19 cellular contexts compared by ENCODE assay signal in genomic region chr10:4217187-4217586, GRCh38.
DNase-seq lines count a peak whose midpoint lies in the region; ATAC-seq and TF ChIP-seq lines count a peak whose summit lies in the region.
"Had no signal": no experiment of that assay in that cellular context is flagged by ENCODE, and none has a peak within 500 bp of the region (broad histone marks: within the 10 kb centered on the region; RNA-seq: fewer than 3 reads in every experiment).

No MANE protein-coding gene starts in this region.

- no peak for TF ChIP-seq EP300 in SK-N-SH (IDR thresholded peaks at IDR 0.05; ENCODE audit: borderline replicate concordance in 1 of 2, low read depth in 1 of 2, low read length in 1 of 2)

- CTCF ChIA-PET in SK-N-SH (lab: Yijun Ruan, JAX): interaction anchor here (0.6 to 1.2 kb wide), 2 partner anchors 26 to 997 kb away, joined by 3 to 5 read pairs; no protein-coding TSS in a partner anchor

- H3K9me3 ChIP-seq in SK-N-SH (no peaks in the 10 kb centered on the region), SK-N-MC (ENCODE audit: low read depth, low read length) (no peaks in the 10 kb centered on the region), stomach smooth muscle (ENCODE audit: control insufficient read depth in 2 of 2, low read length in 2 of 2) (no peaks in the 10 kb centered on the region)

- TF ChIP-seq RAD21 in SK-N-SH (IDR thresholded peaks at IDR 0.05; ENCODE audit: low read length): no peak

- POLR2A ChIA-PET in SK-N-SH (lab: Yijun Ruan, JAX): no interaction called here

- no peaks in the 10 kb centered on the region for H3K27me3 ChIP-seq in SK-N-SH (ENCODE audit: insufficient read depth)
- H3K27me3 ChIP-seq in stomach smooth muscle (ENCODE audit: control insufficient read depth in 1 of 2, insufficient read depth in 2 of 2, low read length in 2 of 2): no peaks in the 10 kb centered on the region

- H3K9ac ChIP-seq in SK-N-SH (no peak overlapping the region), SK-N-MC (ENCODE audit: insufficient read length) (no peak overlapping the region), stomach smooth muscle (ENCODE audit: low read length in 2 of 2) (peak overlapping the region in 1 of 2 donors; percentile 5)

- intact Hi-C loops in left colon (cut with DNase I, micrococcal nuclease): no loop called here

- no peak overlapping the region for H2AFZ ChIP-seq in SK-N-SH (ENCODE audit: low read depth)

- ATAC-seq in SK-N-SH treated with all-trans-retinoic acid at 6 μM for 48 hours (no peak), left colon (peak; percentile 73), HG03045 (IDR thresholded peaks at IDR 0.05; ENCODE audit: unreplicated experiment) (no peak), GM19351 (IDR thresholded peaks at IDR 0.05; ENCODE audit: unreplicated experiment) (no peak)
- ATAC-seq: GM12878 had no signal

- peaks cover 9% of the 10 kb centered on the region for H3F3A ChIP-seq in SK-N-SH (replicated peaks; ENCODE audit: insufficient read depth)

- no peaks in the 10 kb centered on the region for H3K79me2 ChIP-seq in SK-N-SH (ENCODE audit: insufficient read depth)

- H3K36me3 ChIP-seq in SK-N-SH (replicated peaks in 1 of 2; ENCODE audit: control insufficient read depth in 1 of 2, insufficient read depth in 2 of 2, low read length in 1 of 2): no peaks in the 10 kb centered on the region
- H3K36me3 ChIP-seq in SK-N-MC (ENCODE audit: insufficient read depth, low read length): no peaks in the 10 kb centered on the region
- no peaks in the 10 kb centered on the region for H3K36me3 ChIP-seq in stomach smooth muscle (ENCODE audit: control insufficient read depth in 2 of 2, insufficient read depth in 2 of 2, low read length in 2 of 2)

- H3K27ac ChIP-seq in SK-N-SH (ENCODE audit: low read depth in 2 of 2, low read length in 1 of 2) (peak overlapping the region; percentile 22 to 80; a peak in 2 of 4 replicates), SK-N-MC (no peak overlapping the region), stomach smooth muscle (ENCODE audit: low read length) (no peak overlapping the region)
- H3K27ac ChIP-seq: C4-2B had no signal

- H3K9me2 ChIP-seq in SK-N-SH: no peaks in the 10 kb centered on the region

- no peak for TF ChIP-seq CTCF in SK-N-SH (IDR thresholded peaks at IDR 0.05)

- H3K4me1 ChIP-seq in SK-N-SH (ENCODE audit: control insufficient read depth in 1 of 2, insufficient read depth in 2 of 2, low read depth in 1 of 2, low read length in 1 of 2) (peaks cover 17 to 19% of the 10 kb centered on the region in 2 experiments; a peak in 3 of 4 replicates), stomach smooth muscle (ENCODE audit: control insufficient read depth, insufficient read depth, low read length) (peaks cover 10% of the 10 kb centered on the region)

- DNase-seq in SK-N-SH: no peak
- no peak for DNase-seq in SK-N-MC (ENCODE audit: low read depth, low spot score)
- DNase-seq in left colon: no peak
- DNase-seq in DMS153 treated with DMSO at 0.1 percent for 48 hours (lab: John Stamatoyannopoulos, UW; ENCODE audit: unreplicated experiment): no peak
- DNase-seq: DMS79 treated with DMSO at 0.1 percent for 48 hours, HCEC 1CT, KG1, NCI-H1092, NCI-H1436, NCI-H187 treated with DMSO at 0.1 percent for 48 hours, NCI-H2107, NCI-H510A, NCI-H774 had no signal

- 69% methylated on average over 5 of the region's 5 CpGs for WGBS in SK-N-SH (ENCODE audit: low lambda C conversion rate)

- H4K20me1 ChIP-seq in SK-N-SH (ENCODE audit: insufficient read depth): no peaks in the 10 kb centered on the region

- no peak overlapping the region for H3K4me2 ChIP-seq in SK-N-SH

- H3K4me3 ChIP-seq in SK-N-SH (ENCODE audit: low read depth in 2 of 2, low read length in 1 of 2): no peak overlapping the region
- 0 out of 2 replicates have a peak overlapping the region, but pooled peaks have one; percentile 42 for H3K4me3 ChIP-seq in SK-N-MC
- H3K4me3 ChIP-seq in stomach smooth muscle (ENCODE audit: low read length in 2 of 2): peak overlapping the region; percentile 47 to 67
- H3K4me3 ChIP-seq: GM12878 had no signal

TF ChIP-seq in SK-N-SH, 30 proteins besides CTCF, POLR2A, EP300 and RAD21:
- TF ChIP-seq RCOR1 (IDR thresholded peaks at IDR 0.05; ENCODE audit: low read length) (no peak), USF1 (IDR thresholded peaks at IDR 0.05; ENCODE audit: borderline replicate concordance, low read depth) (no peak), EZH2phosphoT487 (IDR thresholded peaks at IDR 0.05; ENCODE audit: borderline replicate concordance, low read depth) (no peak), YY1 (IDR thresholded peaks at IDR 0.05; ENCODE audit: low read depth) (no peak), PBX3 (IDR thresholded peaks at IDR 0.05) (no peak), GATA2 (CRISPR knock-in tag; IDR thresholded peaks at IDR 0.05) (no peak)

TF ChIP-seq in SK-N-SH treated with all-trans-retinoic acid at 6 μM for 48 hours, 23 proteins besides CTCF, POLR2A, EP300 and RAD21 (continues in another document):
- no peak for TF ChIP-seq PATZ1 (CRISPR knock-in tag; IDR thresholded peaks at IDR 0.05; ENCODE audit: borderline replicate concordance)
- no peak for TF ChIP-seq PPARA (CRISPR knock-in tag; IDR thresholded peaks at IDR 0.05; ENCODE audit: borderline replicate concordance)
- TF ChIP-seq CSRNP3 (CRISPR knock-in tag; IDR thresholded peaks at IDR 0.05): no peak
- no peak for TF ChIP-seq POU6F1 (CRISPR knock-in tag; IDR thresholded peaks at IDR 0.05; ENCODE audit: borderline replicate concordance, low read depth)
- no peak for TF ChIP-seq ZNF70 (CRISPR knock-in tag; IDR thresholded peaks at IDR 0.05)
- no peak for TF ChIP-seq ZFP30 (CRISPR knock-in tag; IDR thresholded peaks at IDR 0.05)
- no peak for TF ChIP-seq TCF4 (CRISPR knock-in tag; IDR thresholded peaks at IDR 0.05; ENCODE audit: borderline replicate concordance)
- no peak for TF ChIP-seq CSDC2 (CRISPR knock-in tag; IDR thresholded peaks at IDR 0.05)
- TF ChIP-seq CREB5 (CRISPR knock-in tag; IDR thresholded peaks at IDR 0.05; ENCODE audit: low read depth): no peak
- no peak for TF ChIP-seq ARNTL (CRISPR knock-in tag; IDR thresholded peaks at IDR 0.05; ENCODE audit: borderline replicate concordance, low read depth)
- no peak for TF ChIP-seq BACH2 (CRISPR knock-in tag; IDR thresholded peaks at IDR 0.05; ENCODE audit: borderline replicate concordance)
- no peak for TF ChIP-seq SNAI2 (CRISPR knock-in tag; IDR thresholded peaks at IDR 0.05)

Comparison
In these comparisons a context has a peak if more than half of its experiments do, and no peak if none do; other contexts are left out.
1. H3K27ac ChIP-seq: peak in SK-N-SH (2 of 2); none in SK-N-MC (single experiment) and stomach smooth muscle (single experiment).
2. H3K4me3 ChIP-seq: peak in SK-N-MC (single experiment) and stomach smooth muscle (2 of 2); none in SK-N-SH (0 of 2).